13 cellular contexts compared by ENCODE assay signal in the genomic region with DNA sequence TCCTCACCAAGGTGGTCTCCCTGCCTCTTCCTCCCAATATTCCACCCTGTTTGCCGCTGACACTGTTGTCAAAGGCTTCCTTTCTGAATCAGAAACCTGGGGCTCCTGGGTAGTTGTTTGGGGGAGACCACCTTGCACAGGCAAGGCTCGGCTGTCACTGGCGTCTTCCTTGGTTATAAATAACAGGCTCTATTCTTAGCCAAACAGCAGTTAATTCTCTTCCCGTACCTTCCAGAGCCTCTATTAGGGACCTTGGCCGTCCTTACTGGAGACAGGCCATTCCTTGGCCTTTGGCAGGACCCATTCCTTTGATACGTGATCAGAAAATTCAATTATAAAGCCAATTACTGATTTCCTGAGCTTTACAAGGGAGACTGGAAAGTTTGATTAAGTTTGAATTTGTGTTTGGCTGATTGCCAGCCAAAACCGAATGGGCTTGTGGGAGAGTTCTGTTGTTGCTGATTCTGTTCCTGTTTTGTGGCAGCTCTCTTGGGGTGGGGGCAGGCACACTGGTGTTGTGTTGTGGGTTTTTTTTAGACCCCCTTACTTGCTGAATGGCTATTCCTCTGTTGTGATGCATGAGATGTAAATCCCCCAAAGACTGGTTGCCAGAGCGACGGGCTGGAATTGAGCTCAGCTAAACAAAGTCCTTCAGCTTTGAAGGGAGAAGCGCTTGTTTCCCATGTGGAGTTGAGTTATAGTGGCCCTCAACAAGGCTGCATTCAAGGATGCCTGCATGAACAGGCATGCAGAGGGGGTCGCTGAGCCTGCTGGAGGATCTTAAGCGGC.
A peak's percentile ranks its signal among the peaks of the same experiment; 100 is the strongest.
DNase-seq lines count a peak whose midpoint lies in the region; ATAC-seq and TF ChIP-seq lines count a peak whose summit lies in the region.
"Had no signal": no experiment of that assay in that cellular context is flagged by ENCODE, and none has a peak within 500 bp of the region (broad histone marks: within the 10 kb centered on the region; RNA-seq: fewer than 3 reads in every experiment).

No MANE protein-coding gene starts in this region.

- H3K9ac ChIP-seq in H9 (ENCODE audit: extremely low read depth, insufficient read length, low read length): no peak overlapping the region

- no peak overlapping the region for H3K56ac ChIP-seq in H9 (ENCODE audit: insufficient read length, low read depth, low read length)

- H2BK12ac ChIP-seq in H9 (ENCODE audit: insufficient read length, low read depth, low read length): no peak overlapping the region

- peak overlapping the region in 1 of 3 experiments; percentile 72; a peak in 1 of 7 replicates for H3K27ac Mint-ChIP-seq in H9
- no peak overlapping the region for H3K27ac Mint-ChIP-seq in activated CD8-positive, alpha-beta memory T cell treated with anti-CD3 and anti-CD28 coated beads, Interleukin-2, amount 10 ng/mL, durations not matched to agents 7 days and 5 days
- H3K27ac Mint-ChIP-seq in effector memory CD8-positive, alpha-beta T cell: peak overlapping the region in 1 of 2 donors; percentile 9

- DNase-seq in H9: no peak
- DNase-seq in right cardiac atrium: no peak
- no peak for DNase-seq in psoas muscle
- DNase-seq in activated CD8-positive, alpha-beta memory T cell treated with anti-CD3 and anti-CD28 coated beads, Interleukin-2, amount 10 ng/mL, durations not matched to agents 7 days and 5 days: no peak
- DNase-seq in iPS-NIHi7 (ENCODE audit: extremely low spot score): no peak
- DNase-seq in effector memory CD8-positive, alpha-beta T cell: no peak
- DNase-seq: erythroblast; NCI-H1694; NCI-H82; stimulated activated CD4-positive, alpha-beta T cell treated with anti-CD3 and anti-CD28 coated beads, Interleukin-2, amount 100 ng/mL, for 24 hours had no signal

- H3K4me1 Mint-ChIP-seq in H9: peaks cover 36 to 51% of the 10 kb centered on the region in 2 experiments
- no peaks in the 10 kb centered on the region for H3K4me1 Mint-ChIP-seq in activated CD8-positive, alpha-beta memory T cell treated with anti-CD3 and anti-CD28 coated beads, Interleukin-2, amount 10 ng/mL, durations not matched to agents 7 days and 5 days
- H3K4me1 Mint-ChIP-seq in effector memory CD8-positive, alpha-beta T cell (ENCODE audit: low read depth in 2 of 2): peaks cover 10 to 21% of the 10 kb centered on the region in 2 donors

- H3K23me2 ChIP-seq in H9 (ENCODE audit: insufficient read length, low read depth, low read length, poor library complexity, severe bottlenecking): no peaks in the 10 kb centered on the region

- no peak overlapping the region for H2BK120ac ChIP-seq in H9 (ENCODE audit: low read depth, low read length, poor library complexity, severe bottlenecking)

- H2BK20ac ChIP-seq in H9 (ENCODE audit: low read depth, low read length, poor library complexity, severe bottlenecking): no peak overlapping the region

- H3K36me3 Mint-ChIP-seq in H9 (ENCODE audit: insufficient read depth in 1 of 3, low read depth in 3 of 3): peaks cover 0 to 3% (median 0%) of the 10 kb centered on the region in 3 experiments; a peak in 3 of 7 replicates
- no peaks in the 10 kb centered on the region for H3K36me3 Mint-ChIP-seq in activated CD8-positive, alpha-beta memory T cell treated with anti-CD3 and anti-CD28 coated beads, Interleukin-2, amount 10 ng/mL, durations not matched to agents 7 days and 5 days
- H3K36me3 Mint-ChIP-seq in effector memory CD8-positive, alpha-beta T cell (ENCODE audit: insufficient read depth): no peaks in the 10 kb centered on the region

- H4K8ac ChIP-seq in H9 (replicated peaks; ENCODE audit: insufficient read length, low read depth, low read length): no peak overlapping the region

- peak; percentile 3 to 26 for ATAC-seq in right cardiac atrium
- ATAC-seq in psoas muscle: peak in 3 of 4 donors; percentile 24 to 78 (median 59)
- ATAC-seq in HG02610 (IDR thresholded peaks at IDR 0.05; ENCODE audit: unreplicated experiment): no peak
- no peak for ATAC-seq in activated CD8-positive, alpha-beta memory T cell treated with anti-CD3 and anti-CD28 coated beads, Interleukin-2, amount 10 ng/mL, durations not matched to agents 7 days and 5 days
- ATAC-seq in effector memory CD8-positive, alpha-beta T cell (replicated peaks): no peak

- H3K9me3 Mint-ChIP-seq in H9: no peaks in the 10 kb centered on the region
- H3K9me3 Mint-ChIP-seq in activated CD8-positive, alpha-beta memory T cell treated with anti-CD3 and anti-CD28 coated beads, Interleukin-2, amount 10 ng/mL, durations not matched to agents 7 days and 5 days (ENCODE audit: low read depth): no peaks in the 10 kb centered on the region
- no peaks in the 10 kb centered on the region for H3K9me3 Mint-ChIP-seq in effector memory CD8-positive, alpha-beta T cell

- no peaks in the 10 kb centered on the region for H3K9me3 ChIP-seq in H9 (ENCODE audit: control insufficient read depth, low read depth, low read length)
- no peaks in the 10 kb centered on the region for H3K9me3 ChIP-seq in right cardiac atrium (ENCODE audit: control insufficient read depth, low read length)
- no peaks in the 10 kb centered on the region for H3K9me3 ChIP-seq in psoas muscle
- H3K9me3 ChIP-seq: prostate gland had no signal

- H3K79me1 ChIP-seq in H9 (ENCODE audit: insufficient read depth, low read depth, low read length, poor library complexity, severe bottlenecking): no peaks in the 10 kb centered on the region

- H3K27me3 ChIP-seq in H9 (ENCODE audit: insufficient read depth, low read length) (no peaks in the 10 kb centered on the region), right cardiac atrium (ENCODE audit: control insufficient read depth, insufficient read depth) (no peaks in the 10 kb centered on the region), psoas muscle (ENCODE audit: insufficient read depth in 3 of 3, low read length in 2 of 3) (no peaks in the 10 kb centered on the region)

- H3K4me3 Mint-ChIP-seq in H9: peak overlapping the region in 1 of 2 experiments; percentile 40; a peak in 2 of 5 replicates
- no peak overlapping the region for H3K4me3 Mint-ChIP-seq in activated CD8-positive, alpha-beta memory T cell treated with anti-CD3 and anti-CD28 coated beads, Interleukin-2, amount 10 ng/mL, durations not matched to agents 7 days and 5 days
- H3K4me3 Mint-ChIP-seq in effector memory CD8-positive, alpha-beta T cell: no peak overlapping the region

- WGBS in H9 (ENCODE audit: extremely low coverage, insufficient read length, low lambda C conversion rate): no CpG with 5 or more reads among the region's 12 CpGs
- 43% methylated on average over 12 of the region's 12 CpGs for WGBS in right cardiac atrium
- WGBS in psoas muscle, 3 donors: 44 to 48% (median 48%) methylated on average over 12 of the region's 12 CpGs

- H2AFZ ChIP-seq in H9 (ENCODE audit: low read length): no peak overlapping the region

- no peak overlapping the region for H3K27ac ChIP-seq in H9 (ENCODE audit: insufficient read length, low read depth, low read length)
- H3K27ac ChIP-seq in angular gyrus (ENCODE audit: low read depth, low read length): peak overlapping the region; percentile 90
- peak overlapping the region; percentile 98 for H3K27ac ChIP-seq in right cardiac atrium (ENCODE audit: low read length)
- no peak overlapping the region for H3K27ac ChIP-seq in psoas muscle
- H3K27ac ChIP-seq: prostate gland had no signal

- H3T11ph ChIP-seq in H9 (ENCODE audit: low read length): no peak overlapping the region

- H4K91ac ChIP-seq in H9 (ENCODE audit: insufficient read length, low read depth, low read length): no peak overlapping the region

- TF ChIP-seq CTCF in H9 (conservative IDR thresholded peaks at IDR 0.05) (no peak), psoas muscle (IDR thresholded peaks at IDR 0.05) (no peak)

- no peak overlapping the region for H3K4me2 ChIP-seq in H9 (ENCODE audit: insufficient read depth, insufficient read length, low read length)

- intact Hi-C loops in right cardiac atrium (cut with DNase I) (no loop called here), psoas muscle (cut with DNase I) (no loop called here)

- H3K23ac ChIP-seq in H9 (ENCODE audit: insufficient read length, low read depth, low read length): no peak overlapping the region

- no peak overlapping the region for H2BK15ac ChIP-seq in H9 (ENCODE audit: low read depth, low read length)

- no peaks in the 10 kb centered on the region for H4K20me1 ChIP-seq in H9 (ENCODE audit: control insufficient read depth, insufficient read depth, insufficient read length)

- no peak overlapping the region for H3K18ac ChIP-seq in H9 (ENCODE audit: insufficient read length, low read depth, low read length)

- no peak overlapping the region for H4K5ac ChIP-seq in H9 (ENCODE audit: insufficient read length, low read depth, low read length)

- no peaks in the 10 kb centered on the region for H3K36me3 ChIP-seq in psoas muscle (ENCODE audit: insufficient read depth in 1 of 2, low read depth in 1 of 2)
- H3K36me3 ChIP-seq: prostate gland had no signal

- no peaks in the 10 kb centered on the region for H3K79me2 ChIP-seq in H9 (ENCODE audit: insufficient read depth, low read length)

- H3K14ac ChIP-seq in H9 (ENCODE audit: insufficient read depth, low read length): 0 out of 2 replicates have a peak overlapping the region, but pooled peaks have one; percentile 6

- H3K4me3 ChIP-seq in right cardiac atrium (ENCODE audit: low read length): no peak overlapping the region
- H3K4me3 ChIP-seq in psoas muscle: no peak overlapping the region
- H3K4me3 ChIP-seq: prostate gland had no signal

- H3K4ac ChIP-seq in H9 (ENCODE audit: low read depth, low read length): no peak overlapping the region

- H3K4me1 ChIP-seq in H9 (ENCODE audit: insufficient read depth, low read length) (peaks cover 2% of the 10 kb centered on the region; the same call in 1 of the 2 replicates), right cardiac atrium (ENCODE audit: control insufficient read depth, insufficient read depth, low read length) (peaks cover 23% of the 10 kb centered on the region), psoas muscle (peaks cover 10% of the 10 kb centered on the region)
- H3K4me1 ChIP-seq: prostate gland had no signal

- CTCF ChIA-PET in activated CD8-positive, alpha-beta memory T cell treated with anti-CD3 and anti-CD28 coated beads, Interleukin-2, amount 10 ng/mL, durations not matched to agents 7 days and 5 days (lab: Charles Lee): interaction anchor here (1.4 kb wide), 1 partner anchor 255 kb away, joined by 3 read pairs; no protein-coding TSS in a partner anchor

- H3K27me3 Mint-ChIP-seq in H9 (ENCODE audit: low read depth): peaks cover 41% of the 10 kb centered on the region
- H3K27me3 Mint-ChIP-seq in activated CD8-positive, alpha-beta memory T cell treated with anti-CD3 and anti-CD28 coated beads, Interleukin-2, amount 10 ng/mL, durations not matched to agents 7 days and 5 days: no peaks in the 10 kb centered on the region
- no peaks in the 10 kb centered on the region for H3K27me3 Mint-ChIP-seq in effector memory CD8-positive, alpha-beta T cell

- H2AK5ac ChIP-seq in H9 (ENCODE audit: insufficient read length, low read length): no peak overlapping the region

- H2BK5ac ChIP-seq in H9 (ENCODE audit: insufficient read length, low read length): no peak overlapping the region

Comparison
In these comparisons a context has a peak if more than half of its experiments do, and no peak if none do; other contexts are left out.
1. H3K27ac ChIP-seq: peak in angular gyrus (single experiment) and right cardiac atrium (single experiment); none in H9 (single experiment) and psoas muscle (single experiment).
2. ATAC-seq: peak in right cardiac atrium (2 of 2) and psoas muscle (3 of 4); none in HG02610 (single experiment), activated CD8-positive, alpha-beta memory T cell treated with anti-CD3 and anti-CD28 coated beads, Interleukin-2, amount 10 ng/mL, durations not matched to agents 7 days and 5 days (single experiment) and effector memory CD8-positive, alpha-beta T cell (single experiment).